In genomic region chr1:8297245-8297644, GRCh38 we compare ENCODE assay signal across 15 cellular contexts.
"Had no signal": no experiment of that assay in that cellular context is flagged by ENCODE, and none has a peak within 500 bp of the region (broad histone marks: within the 10 kb centered on the region; RNA-seq: fewer than 3 reads in every experiment).

No MANE protein-coding gene starts in this region.

- H3K4me1 Mint-ChIP-seq: activated B cell treated with CpG ODN at 0.5 μM for 24 hours; activated CD4-positive, alpha-beta T cell treated with anti-CD3 and anti-CD28 coated beads, Interleukin-2, amount 10 ng/mL, durations not matched to agents 24 days and 14 days had no signal

- H3K27me3 ChIP-seq: ascending aorta, dorsolateral prefrontal cortex, esophagus muscularis mucosa, ovary, upper lobe of right lung had no signal

- H3K27ac ChIP-seq: ascending aorta, dorsolateral prefrontal cortex, esophagus muscularis mucosa, ovary, upper lobe of right lung had no signal

- DNase-seq: activated B cell treated with CpG ODN at 0.5 μM for 24 hours; activated CD4-positive, alpha-beta T cell treated with anti-CD3 and anti-CD28 coated beads, Interleukin-2, amount 10 ng/mL, durations not matched to agents 24 days and 14 days; activated naive CD4-positive, alpha-beta T cell; dorsolateral prefrontal cortex; hypothalamus; kidney glomerular epithelial cell; nephron progenitor cell; ovary; stimulated activated CD4-positive, alpha-beta T cell treated with anti-CD3 and anti-CD28 coated beads, Interleukin-4, amount 100 ng/mL, for 1 hour; stimulated activated CD8-positive, alpha-beta memory T cell treated with anti-CD3 and anti-CD28 coated beads, Interleukin-4, amount 100 ng/mL, for 48 hours; stimulated activated naive CD8-positive, alpha-beta T cell treated with anti-CD3 and anti-CD28 coated beads, Interleukin-15, Interleukin-2, amounts not matched to agents 100 U/mL and 50 U/mL, for 24 hours; upper lobe of right lung had no signal

- H3K27ac Mint-ChIP-seq: activated B cell treated with CpG ODN at 0.5 μM for 24 hours; activated CD4-positive, alpha-beta T cell treated with anti-CD3 and anti-CD28 coated beads, Interleukin-2, amount 10 ng/mL, durations not matched to agents 24 days and 14 days; activated T-helper 1 cell treated with anti-CD3 and anti-CD28 coated beads, Interleukin-12 subunit alpha, Interleukin-12 subunit beta, Interleukin-2, Interleukin-4 antibody, amounts not matched to agents 30 ng/mL and 10 ng/mL and 1 ng/mL, durations not matched to agents 14 hours and 24 hours and 36 hours; nephron progenitor cell had no signal

- ATAC-seq: stimulated activated naive CD8-positive, alpha-beta T cell treated with anti-CD3 and anti-CD28 coated beads, Interleukin-15, Interleukin-2, amounts not matched to agents 100 U/mL and 50 U/mL, for 24 hours; upper lobe of right lung had no signal

- H3K9me3 Mint-ChIP-seq: activated B cell treated with CpG ODN at 0.5 μM for 24 hours; activated CD4-positive, alpha-beta T cell treated with anti-CD3 and anti-CD28 coated beads, Interleukin-2, amount 10 ng/mL, durations not matched to agents 24 days and 14 days; activated T-helper 1 cell treated with anti-CD3 and anti-CD28 coated beads, Interleukin-12 subunit alpha, Interleukin-12 subunit beta, Interleukin-2, Interleukin-4 antibody, amounts not matched to agents 30 ng/mL and 10 ng/mL and 1 ng/mL, durations not matched to agents 14 hours and 24 hours and 36 hours; nephron progenitor cell had no signal

- H3K4me3 Mint-ChIP-seq: activated B cell treated with CpG ODN at 0.5 μM for 24 hours; activated CD4-positive, alpha-beta T cell treated with anti-CD3 and anti-CD28 coated beads, Interleukin-2, amount 10 ng/mL, durations not matched to agents 24 days and 14 days; activated T-helper 1 cell treated with anti-CD3 and anti-CD28 coated beads, Interleukin-12 subunit alpha, Interleukin-12 subunit beta, Interleukin-2, Interleukin-4 antibody, amounts not matched to agents 30 ng/mL and 10 ng/mL and 1 ng/mL, durations not matched to agents 14 hours and 24 hours and 36 hours; nephron progenitor cell had no signal

- H3K36me3 ChIP-seq: ascending aorta, esophagus muscularis mucosa, ovary, upper lobe of right lung had no signal

- H3K9me3 ChIP-seq: ascending aorta, esophagus muscularis mucosa, ovary, upper lobe of right lung had no signal

- H3K4me3 ChIP-seq: ascending aorta, dorsolateral prefrontal cortex, esophagus muscularis mucosa, ovary, upper lobe of right lung had no signal
